ENCODE assay signal across 8 cellular contexts in the genomic region with DNA sequence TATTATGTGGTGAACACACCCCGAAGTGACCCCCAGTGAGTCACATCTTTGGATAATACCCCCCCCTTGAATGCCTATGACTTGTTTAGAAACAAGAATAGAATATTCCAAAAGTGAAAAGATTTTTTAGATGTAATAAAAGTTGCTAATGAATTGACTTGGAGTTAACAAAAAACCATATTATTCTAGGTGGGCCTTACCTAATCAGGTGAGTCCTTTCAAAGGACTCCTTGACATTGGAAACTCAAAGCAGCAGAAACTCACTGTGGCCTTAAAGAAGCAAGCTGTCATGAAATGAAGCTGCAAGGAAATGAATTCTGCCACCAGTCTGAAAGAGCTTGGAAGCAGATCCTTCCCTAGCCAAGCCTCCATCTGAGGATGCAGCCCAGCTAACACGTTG.
"Had no signal": no experiment of that assay in that cellular context is flagged by ENCODE, and none has a peak within 500 bp of the region (broad histone marks: within the 10 kb centered on the region; RNA-seq: fewer than 3 reads in every experiment).

No MANE protein-coding gene starts in this region.

- FAIRE-seq: G401.6, GM12878, GM12891, GM12892, GM18507, GM19239 had no signal

- DNase-seq: GDM1, GF-D8 had no signal

- H3K4me3 ChIP-seq: GM12878 had no signal

- ATAC-seq: GM12878 had no signal
